ENCODE assay signal across 8 cellular contexts in the genomic region with DNA sequence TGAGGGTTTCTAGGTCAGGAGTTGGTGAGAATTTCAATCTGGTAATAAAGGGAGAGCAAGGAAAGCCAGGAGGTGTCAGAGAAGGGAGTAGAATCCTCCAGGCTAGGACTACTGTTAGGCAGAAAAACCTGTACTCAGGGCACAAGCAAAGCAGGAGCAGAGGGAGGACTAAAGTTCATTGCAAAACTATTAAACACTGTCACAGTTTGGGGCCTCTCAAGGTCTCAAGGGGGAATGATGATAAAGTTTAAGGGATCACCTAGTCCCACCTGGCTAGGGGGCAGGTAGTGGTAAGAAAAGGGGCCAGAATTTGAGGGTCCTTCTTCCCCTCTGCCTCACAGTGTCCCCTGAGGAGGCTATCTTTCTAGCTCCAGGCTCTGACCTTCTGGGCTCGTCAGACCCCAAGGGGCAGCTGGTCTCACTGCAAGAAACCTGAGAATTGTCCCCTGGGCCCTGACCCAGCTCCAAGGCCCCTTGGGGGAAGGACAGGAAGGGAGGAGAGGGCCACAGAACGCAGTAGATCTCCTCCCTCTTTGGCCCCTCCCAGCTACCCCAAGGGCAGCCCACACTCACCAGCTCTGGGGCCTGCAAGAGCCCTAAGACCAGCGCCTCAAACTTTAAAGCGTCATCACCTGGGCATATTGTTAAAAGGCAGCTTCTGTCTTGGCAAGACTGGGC. TPM values are rescaled to one million over a fixed set of nuclear protein-coding genes. Genes with fewer than 3 reads are reported as not detected.
DNase-seq lines count a peak whose midpoint lies in the region; ATAC-seq and TF ChIP-seq lines count a peak whose summit lies in the region.

No MANE protein-coding gene starts in this region.

- POLR2A ChIA-PET in Caco-2 (lab: Charles Lee): interaction anchor here (1.6 kb wide), 1 partner anchor 30 kb away, joined by 17 read pairs; the partner anchor contains the start of gene GM2A

- intact Hi-C loops in Caco-2 (cut with micrococcal nuclease; ENCODE audit: unreplicated experiment) (no loop called here), Right ventricle myocardium superior (cut with DNase I) (no loop called here), gastrocnemius medialis (cut with DNase I; ENCODE audit: low total_unique reads) (loop anchor here (2.0 kb wide), 1 partner anchor 16 kb away; no protein-coding TSS in a partner anchor)

- no peak for DNase-seq in Caco-2
- peak in 58 of 76 experiments; percentile 3 to 67 (median 48) for DNase-seq in HUDEP-2 (lab: John Stamatoyannopoulos, UW; ENCODE audit: unreplicated experiment in 76 of 76)
- DNase-seq in activated T-cell treated with anti-CD3 and anti-CD28 coated beads, Interleukin-2, amount 50 U/mL, for 4 hours: no peak
- DNase-seq in Right ventricle myocardium superior: peak; percentile 74
- DNase-seq in gastrocnemius medialis: peak in 1 of 2 donors; percentile 62
- DNase-seq in NCI-H524 (lab: John Stamatoyannopoulos, UW): no peak
- no peak for DNase-seq in globus pallidus (ENCODE audit: low spot score)

- peak overlapping the region; percentile 94 to 97 (median 95) for H3K27ac ChIP-seq in gastrocnemius medialis

- in situ Hi-C loops in gastrocnemius medialis (cut with MboI; ENCODE audit: low sequenced_read_pairs in 4 of 4): no loop called here

- TF ChIP-seq CTCF in Caco-2 (IDR thresholded peaks at IDR 0.05; ENCODE audit: insufficient read depth in 1 of 2, low read depth in 1 of 2, low read length in 1 of 2, severe bottlenecking in 1 of 2, unreplicated experiment in 1 of 2) (no peak), gastrocnemius medialis (IDR thresholded peaks at IDR 0.05 in 4 of 5, conservative IDR thresholded peaks at IDR 0.05 in 1 of 5) (no peak)

- CTCF ChIA-PET in Caco-2 (lab: Charles Lee): interaction anchor here (1.4 to 1.8 kb wide), 2 partner anchors 8 to 12 kb away, joined by 3 to 7 read pairs; no protein-coding TSS in a partner anchor

- no peaks in the 10 kb centered on the region for H3K36me3 ChIP-seq in Caco-2 (ENCODE audit: control insufficient read depth, insufficient read depth, low read length)
- no peaks in the 10 kb centered on the region for H3K36me3 ChIP-seq in gastrocnemius medialis

- H3K9me3 Mint-ChIP-seq in Caco-2 (ENCODE audit: unreplicated experiment): no peaks in the 10 kb centered on the region
- H3K9me3 Mint-ChIP-seq in activated T-cell treated with anti-CD3 and anti-CD28 coated beads, Interleukin-2, amount 50 U/mL, for 4 hours: no peaks in the 10 kb centered on the region

- H3K4me1 ChIP-seq in Caco-2 (peaks cover 10% of the 10 kb centered on the region), gastrocnemius medialis (peaks cover 52 to 53% of the 10 kb centered on the region in 2 donors)

- H3K4me3 ChIP-seq in Caco-2 (ENCODE audit: low read depth, low read length): peak overlapping the region; percentile 62
- peak overlapping the region; percentile 81 to 92 (median 88) for H3K4me3 ChIP-seq in gastrocnemius medialis

- no peak overlapping the region for H3K27ac Mint-ChIP-seq in Caco-2 (ENCODE audit: unreplicated experiment)

- no TSS peak for BruUV-seq in Caco-2 (replicated peaks; lab: Mats Ljungman, UMichigan)

- H3K27me3 Mint-ChIP-seq in Caco-2 (ENCODE audit: insufficient read depth, unreplicated experiment): no peaks in the 10 kb centered on the region
- no peaks in the 10 kb centered on the region for H3K27me3 Mint-ChIP-seq in activated T-cell treated with anti-CD3 and anti-CD28 coated beads, Interleukin-2, amount 50 U/mL, for 4 hours (ENCODE audit: low read depth)

- no peaks in the 10 kb centered on the region for H3K27me3 ChIP-seq in Caco-2 (replicated peaks; ENCODE audit: control insufficient read depth, insufficient read depth, low read length)
- H3K27me3 ChIP-seq in gastrocnemius medialis: no peaks in the 10 kb centered on the region

- no peaks in the 10 kb centered on the region for H3K9me3 ChIP-seq in Caco-2
- no peaks in the 10 kb centered on the region for H3K9me3 ChIP-seq in gastrocnemius medialis

- no peaks in the 10 kb centered on the region for H3K4me1 Mint-ChIP-seq in Caco-2 (ENCODE audit: low read depth, unreplicated experiment)
- peaks cover 66% of the 10 kb centered on the region for H3K4me1 Mint-ChIP-seq in activated T-cell treated with anti-CD3 and anti-CD28 coated beads, Interleukin-2, amount 50 U/mL, for 4 hours (ENCODE audit: low read depth)

- no peak for TF ChIP-seq POLR2A in gastrocnemius medialis (IDR thresholded peaks at IDR 0.05)

- H3K36me3 Mint-ChIP-seq in Caco-2 (ENCODE audit: insufficient read depth, unreplicated experiment): no peaks in the 10 kb centered on the region
- H3K36me3 Mint-ChIP-seq in activated T-cell treated with anti-CD3 and anti-CD28 coated beads, Interleukin-2, amount 50 U/mL, for 4 hours (ENCODE audit: insufficient read depth): peaks cover 10% of the 10 kb centered on the region

- peak overlapping the region; percentile 84 for H3K4me3 Mint-ChIP-seq in Caco-2 (ENCODE audit: unreplicated experiment)
- H3K4me3 Mint-ChIP-seq in activated T-cell treated with anti-CD3 and anti-CD28 coated beads, Interleukin-2, amount 50 U/mL, for 4 hours: peak overlapping the region; percentile 89

- peak; percentile 69 for ATAC-seq in GM21390 (IDR thresholded peaks at IDR 0.05; ENCODE audit: unreplicated experiment)
- ATAC-seq in activated T-cell treated with anti-CD3 and anti-CD28 coated beads, Interleukin-2, amount 50 U/mL, for 4 hours: peak; percentile 63 to 70
- peak; percentile 79 for ATAC-seq in Right ventricle myocardium superior (ENCODE audit: poor library complexity)
- ATAC-seq in gastrocnemius medialis: peak; percentile 16 to 31

RNA-seq across cellular contexts. Expression of gene CCDC69, which starts 1.0 kb away (rescaled TPM):
- total RNA-seq in Caco-2 (2022): 5.1 TPM in 2 replicates
- 10 to 100 TPM; 20.0 to 23.0 (median 21.2) TPM for total RNA-seq in activated T-cell treated with anti-CD3 and anti-CD28 coated beads, Interleukin-2, amount 50 U/mL, for 4 hours
- total RNA-seq in Right ventricle myocardium superior: 178 TPM
- total RNA-seq in gastrocnemius medialis: 100 to 1,000 TPM in 3 of 4 donors, 10 to 100 TPM in 1; 93.4 to 128 (median 114) TPM

RNA-seq across cellular contexts. Expression of gene GM2A, which starts 30.1 kb away (rescaled TPM):
- total RNA-seq in Caco-2 (2022): 27.6 and 28.0 TPM in 2 replicates
- 1 to 10 TPM; 8.1 to 9.9 (median 9.0) TPM for total RNA-seq in activated T-cell treated with anti-CD3 and anti-CD28 coated beads, Interleukin-2, amount 50 U/mL, for 4 hours
- total RNA-seq in Right ventricle myocardium superior: 26.2 TPM
- 1 to 10 TPM; 5.0 to 7.2 (median 5.7) TPM for total RNA-seq in gastrocnemius medialis

Comparison
In these comparisons a context has a peak if more than half of its experiments do, and no peak if none do; other contexts are left out.
1. DNase-seq: peak in HUDEP-2 (58 of 76) and Right ventricle myocardium superior (single experiment); none in Caco-2 (0 of 2), activated T-cell treated with anti-CD3 and anti-CD28 coated beads, Interleukin-2, amount 50 U/mL, for 4 hours (single experiment), NCI-H524 (0 of 2) and globus pallidus (single experiment).
2. ATAC-seq: peak in every context shown above with its lines; median percentile 79 in Right ventricle myocardium superior; 69 in GM21390; 66 in activated T-cell treated with anti-CD3 and anti-CD28 coated beads, Interleukin-2, amount 50 U/mL, for 4 hours; 24 in gastrocnemius medialis.